Comparison of ENCODE assay signal across 11 cellular contexts in the genomic region with DNA sequence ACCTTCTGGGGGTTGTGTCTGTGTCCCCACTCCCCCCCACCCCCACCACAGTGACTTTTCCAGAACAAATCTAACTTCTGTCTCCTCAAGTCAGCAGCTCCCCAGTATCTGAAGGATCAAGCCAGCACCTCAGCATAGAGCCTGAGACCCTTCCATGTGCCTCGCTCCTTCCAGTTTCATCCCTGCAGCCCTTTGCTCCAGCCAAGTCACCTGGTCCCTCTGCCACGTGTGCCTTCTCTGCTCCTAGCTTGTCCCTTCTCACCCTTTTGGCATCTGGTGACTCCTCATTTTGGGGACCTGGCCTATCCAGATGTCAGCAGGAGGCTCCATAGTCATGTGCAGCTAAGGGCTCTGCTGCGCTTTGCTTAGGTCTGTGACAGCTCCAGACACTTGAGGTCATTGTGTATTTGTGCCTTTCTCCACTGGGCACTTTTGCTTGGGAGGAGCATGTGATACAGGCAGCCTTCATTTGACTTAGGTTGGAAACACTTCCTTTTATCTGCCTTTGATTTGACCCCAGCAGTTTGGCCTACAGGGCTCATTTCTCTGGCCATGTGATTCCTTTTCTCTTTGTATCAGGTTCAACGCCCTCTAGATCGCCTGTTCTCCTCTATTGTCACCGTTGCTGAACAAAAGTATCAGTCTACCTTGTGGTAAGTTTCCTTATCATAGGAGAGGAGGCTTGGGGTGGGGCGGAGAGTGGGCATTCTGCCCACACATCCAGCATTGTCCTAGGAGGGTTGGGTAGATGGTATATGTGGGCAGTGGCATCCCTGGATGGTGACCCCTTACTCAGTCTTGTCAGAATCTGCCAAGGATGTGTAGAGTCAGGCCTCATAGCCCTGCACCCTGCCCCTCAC. TPM values are rescaled to one million over a fixed set of nuclear protein-coding genes. Genes with fewer than 3 reads are reported as not detected.
DNase-seq lines count a peak whose midpoint lies in the region; ATAC-seq and TF ChIP-seq lines count a peak whose summit lies in the region.
"Had no signal": no experiment of that assay in that cellular context is flagged by ENCODE, and none has a peak within 500 bp of the region (broad histone marks: within the 10 kb centered on the region; RNA-seq: fewer than 3 reads in every experiment).

No MANE protein-coding gene starts in this region.

- no peaks in the 10 kb centered on the region for H3K36me3 ChIP-seq in CD8-positive, alpha-beta memory T cell (ENCODE audit: insufficient read depth, low read length)
- H3K36me3 ChIP-seq in OCI-LY1 (ENCODE audit: insufficient read depth, low read length) (peaks cover 56% of the 10 kb centered on the region), esophagus muscularis mucosa (peaks cover 37 to 62% (median 48%) of the 10 kb centered on the region in 4 donors), spleen (peaks cover 0 to 62% (median 24%) of the 10 kb centered on the region in 6 donors), smooth muscle cell (ENCODE audit: low read depth) (no peaks in the 10 kb centered on the region)

- H3F3A ChIP-seq in OCI-LY1 (ENCODE audit: insufficient read depth, low read length) (no peaks in the 10 kb centered on the region), smooth muscle cell (ENCODE audit: low read depth) (peaks cover 2% of the 10 kb centered on the region)

- 93% methylated on average over 7 of the region's 7 CpGs for WGBS in esophagus muscularis mucosa
- WGBS in spleen, 5 donors, result 83 to 90% (median 89%) methylated on average over 7 of the region's 7 CpGs
- 97% methylated on average over 7 of the region's 7 CpGs for WGBS in smooth muscle cell (ENCODE audit: low lambda C conversion rate)

- H3K4me2 ChIP-seq in OCI-LY1 (ENCODE audit: low read length) (no peak overlapping the region), smooth muscle cell (no peak overlapping the region)

- no peaks in the 10 kb centered on the region for H3K9me2 ChIP-seq in OCI-LY1 (ENCODE audit: low read depth, low read length)

- TF ChIP-seq EP300 in esophagus muscularis mucosa (IDR thresholded peaks at IDR 0.05), result no peak

- no peaks in the 10 kb centered on the region for H3K27me3 Mint-ChIP-seq in CD8-positive, alpha-beta memory T cell

- H4K20me1 ChIP-seq in OCI-LY1 (ENCODE audit: insufficient read depth, low read length) (no peaks in the 10 kb centered on the region), smooth muscle cell (ENCODE audit: low read depth) (no peaks in the 10 kb centered on the region)

- ATAC-seq in HG03442 (IDR thresholded peaks at IDR 0.05; ENCODE audit: unreplicated experiment), result no peak
- ATAC-seq: Panc1 had no signal

- no peaks in the 10 kb centered on the region for H3K27me3 ChIP-seq in CD8-positive, alpha-beta memory T cell (ENCODE audit: insufficient read depth, low read length, poor library complexity, severe bottlenecking)
- H3K27me3 ChIP-seq in OCI-LY1 (ENCODE audit: insufficient read depth, low read length) (no peaks in the 10 kb centered on the region), esophagus muscularis mucosa (no peaks in the 10 kb centered on the region), spleen (replicated peaks in 1 of 7) (no peaks in the 10 kb centered on the region), smooth muscle cell (ENCODE audit: low read depth) (no peaks in the 10 kb centered on the region)

- H3K79me2 ChIP-seq in OCI-LY1 (ENCODE audit: insufficient read depth, low read length), result no peaks in the 10 kb centered on the region
- no peaks in the 10 kb centered on the region for H3K79me2 ChIP-seq in smooth muscle cell (ENCODE audit: low read depth)

- H3K4me1 ChIP-seq in CD8-positive, alpha-beta memory T cell (ENCODE audit: insufficient read depth, low read length), result peaks cover 85% of the 10 kb centered on the region
- H3K4me1 ChIP-seq in OCI-LY1 (ENCODE audit: insufficient read depth, low read length, severe bottlenecking), result peaks cover 34% of the 10 kb centered on the region
- H3K4me1 ChIP-seq in esophagus muscularis mucosa, result peaks cover 26 to 47% (median 46%) of the 10 kb centered on the region in 4 donors
- peaks cover 67 to 100% (median 94%) of the 10 kb centered on the region in 6 donors for H3K4me1 ChIP-seq in spleen
- no peaks in the 10 kb centered on the region for H3K4me1 ChIP-seq in smooth muscle cell (ENCODE audit: low read depth)

- DNase-seq in CD8-positive, alpha-beta memory T cell, result no peak
- peak; percentile 77 for DNase-seq in esophagus muscularis mucosa (ENCODE audit: extremely low spot score)
- no peak for DNase-seq in spleen
- DNase-seq in smooth muscle cell (lab: John Stamatoyannopoulos, UW; ENCODE audit: unreplicated experiment), result no peak
- no peak for DNase-seq in GOT3 (lab: John Stamatoyannopoulos, UW)
- DNase-seq: amygdala, Caco-2, NCI-H446 treated with DMSO at 0.1 percent for 48 hours had no signal

- H3K9ac ChIP-seq in OCI-LY1 (ENCODE audit: low read length) (no peak overlapping the region), smooth muscle cell (ENCODE audit: low read depth) (no peak overlapping the region)

- H3K4me3 ChIP-seq in CD8-positive, alpha-beta memory T cell (ENCODE audit: low read length), result no peak overlapping the region
- H3K4me3 ChIP-seq in OCI-LY1 (ENCODE audit: low read depth, low read length, poor library complexity, severe bottlenecking) (no peak overlapping the region), esophagus muscularis mucosa (no peak overlapping the region), spleen (peak overlapping the region in 1 of 8 donors; percentile 49), smooth muscle cell (no peak overlapping the region)

- TF ChIP-seq POLR2A in esophagus muscularis mucosa (IDR thresholded peaks at IDR 0.05; ENCODE audit: low read depth) (no peak), spleen (IDR thresholded peaks at IDR 0.05) (no peak)

- intact Hi-C loops in esophagus muscularis mucosa (cut with DNase I), result no loop called here
- intact Hi-C loops in spleen (cut with DNase I; ENCODE audit: low total_unique reads), result no loop called here

- H3K36me3 Mint-ChIP-seq in CD8-positive, alpha-beta memory T cell, result peaks cover 4 to 24% (median 8%) of the 10 kb centered on the region in 3 donors

- CTCF ChIA-PET in CD8-positive, alpha-beta memory T cell (lab: Charles Lee), result interaction anchor here (2.5 to 8.5 kb wide), 2 partner anchors 12 to 38 kb away, joined by 9 to 91 read pairs; no protein-coding TSS in a partner anchor

- POLR2A ChIA-PET in CD8-positive, alpha-beta memory T cell (lab: Charles Lee), result interaction anchor here (3.1 kb wide), 1 partner anchor 8 kb away, joined by 18 read pairs; no protein-coding TSS in a partner anchor

- H3K9me3 Mint-ChIP-seq in CD8-positive, alpha-beta memory T cell, result no peaks in the 10 kb centered on the region

- H3K4me1 Mint-ChIP-seq in CD8-positive, alpha-beta memory T cell, result peaks cover 87 to 89% (median 89%) of the 10 kb centered on the region in 3 donors

- H3K27ac ChIP-seq in CD8-positive, alpha-beta memory T cell (ENCODE audit: low read depth, low read length), result peak overlapping the region; percentile 77
- H3K27ac ChIP-seq in OCI-LY1 (ENCODE audit: low read depth, low read length, poor library complexity, severe bottlenecking) (peak overlapping the region; percentile 75), esophagus muscularis mucosa (replicated peaks in 1 of 4) (no peak overlapping the region), spleen (peak overlapping the region; percentile 86 to 99 (median 93)), smooth muscle cell (ENCODE audit: low read depth) (no peak overlapping the region)

- no peaks in the 10 kb centered on the region for H3K9me3 ChIP-seq in CD8-positive, alpha-beta memory T cell (ENCODE audit: low read length)
- H3K9me3 ChIP-seq in OCI-LY1 (ENCODE audit: low read length) (no peaks in the 10 kb centered on the region), esophagus muscularis mucosa (no peaks in the 10 kb centered on the region), spleen (no peaks in the 10 kb centered on the region), smooth muscle cell (replicated peaks; ENCODE audit: low read depth) (no peaks in the 10 kb centered on the region)
- H3K9me3 ChIP-seq: Caco-2 had no signal

- H2AFZ ChIP-seq in OCI-LY1 (ENCODE audit: low read length) (no peak overlapping the region), smooth muscle cell (ENCODE audit: low read depth) (no peak overlapping the region)

- TF ChIP-seq CTCF in OCI-LY1 (IDR thresholded peaks at IDR 0.05; ENCODE audit: low read length), result no peak
- TF ChIP-seq CTCF in esophagus muscularis mucosa (IDR thresholded peaks at IDR 0.05), result no peak
- no peak for TF ChIP-seq CTCF in spleen (IDR thresholded peaks at IDR 0.05 in 8 of 11, conservative IDR thresholded peaks at IDR 0.05 in 3 of 11)
- TF ChIP-seq CTCF in smooth muscle cell (IDR thresholded peaks at IDR 0.05; ENCODE audit: borderline replicate concordance, insufficient read depth, poor library complexity, severe bottlenecking), result no peak

- H3K27ac Mint-ChIP-seq in CD8-positive, alpha-beta memory T cell, result peak overlapping the region; percentile 39 to 94 (median 74)

- H3K4me3 Mint-ChIP-seq in CD8-positive, alpha-beta memory T cell, result peak overlapping the region in 6 of 7 donors; percentile 16 to 80 (median 37)

RNA-seq across cellular contexts. Expression of gene NFATC3, which starts 7.1 kb away (rescaled TPM):
- total RNA-seq in CD8-positive, alpha-beta memory T cell, result 10 to 100 TPM; 91.1 to 95.9 TPM
- 120 TPM for polyA plus RNA-seq in CD8-positive, alpha-beta memory T cell
- 10 to 100 TPM; 44.6 to 56.8 (median 50.8) TPM for total RNA-seq in esophagus muscularis mucosa
- total RNA-seq in spleen, result 10 to 100 TPM; 64.4 to 89.7 (median 68.5) TPM
- polyA plus RNA-seq in spleen, result 10 to 100 TPM; 12.4 to 13.1 (median 12.7) TPM
- total RNA-seq in smooth muscle cell, result 30.2 and 32.4 TPM in 2 replicates
- 14.7 and 15.2 TPM in 2 replicates for polyA plus RNA-seq in smooth muscle cell

RNA-seq across cellular contexts. Expression of gene DUS2, which starts 55.0 kb away (rescaled TPM):
- 10 to 100 TPM; 31.3 to 32.2 TPM for total RNA-seq in CD8-positive, alpha-beta memory T cell
- 15.3 TPM for polyA plus RNA-seq in CD8-positive, alpha-beta memory T cell
- total RNA-seq in esophagus muscularis mucosa (10 to 100 TPM in 1 of 4 donors, 1 to 10 TPM in 3; 8.4 to 12.5 (median 9.7) TPM), spleen (10 to 100 TPM; 22.3 to 31.7 (median 27.6) TPM), smooth muscle cell (9.5 and 12.1 TPM in 2 replicates)
- polyA plus RNA-seq in spleen (10 to 100 TPM; 17.4 to 28.8 (median 25.2) TPM), smooth muscle cell (23.5 and 25.6 TPM in 2 replicates)

RNA-seq across cellular contexts. Expression of gene DDX28, which starts 55.1 kb away (rescaled TPM):
- total RNA-seq in CD8-positive, alpha-beta memory T cell, result 10 to 100 TPM; 28.3 to 29.2 TPM
- 31.5 TPM for polyA plus RNA-seq in CD8-positive, alpha-beta memory T cell
- total RNA-seq in esophagus muscularis mucosa (10 to 100 TPM in 1 of 4 donors, 1 to 10 TPM in 3; 5.0 to 10.1 (median 8.4) TPM), spleen (10 to 100 TPM in 5 of 7 donors, 1 to 10 TPM in 2; 8.6 to 12.7 (median 10.3) TPM), smooth muscle cell (6.0 and 6.7 TPM in 2 replicates)
- polyA plus RNA-seq in spleen (10 to 100 TPM; 15.8 to 19.0 (median 17.6) TPM), smooth muscle cell (7.0 and 9.0 TPM in 2 replicates)

Comparison
In these comparisons a context has a peak if more than half of its experiments do, and no peak if none do; other contexts are left out.
1. H3K27ac ChIP-seq: peak in CD8-positive, alpha-beta memory T cell (single experiment), OCI-LY1 (single experiment) and spleen (8 of 8); none in esophagus muscularis mucosa (0 of 4) and smooth muscle cell (single experiment).